In genomic region chr1:180946537-180947507, GRCh38 we compare ENCODE assay signal across 1 cellular context.
TF ChIP-seq lines count a peak whose summit lies in the region.

No MANE protein-coding gene starts in this region.

TF ChIP-seq in H1, 55 proteins besides CTCF, POLR2A, EP300 and RAD21:
- TF ChIP-seq CHD2 (IDR thresholded peaks at IDR 0.05; ENCODE audit: low read length) (no peak), SIRT6 (IDR thresholded peaks at IDR 0.05; ENCODE audit: low read length) (no peak), HDAC2 (IDR thresholded peaks at IDR 0.05; ENCODE audit: borderline replicate concordance in 1 of 2, low read depth in 2 of 2, low read length in 2 of 2) (no peak), CEBPB (IDR thresholded peaks at IDR 0.05; ENCODE audit: low read depth, low read length) (no peak), BRCA1 (IDR thresholded peaks at IDR 0.05; ENCODE audit: low read depth, low read length) (no peak), TBP (IDR thresholded peaks at IDR 0.05; ENCODE audit: low read depth, low read length) (no peak)
